In genomic region chr16:162271-162991, GRCh38 we compare ENCODE assay signal across 2 cellular contexts.
A peak's percentile ranks its signal among the peaks of the same experiment; 100 is the strongest.
TF ChIP-seq lines count a peak whose summit lies in the region.

No MANE protein-coding gene starts in this region.

TF ChIP-seq in HEK293, 187 proteins besides CTCF, POLR2A, EP300 and RAD21:
- TF ChIP-seq ZNF274 (IDR thresholded peaks at IDR 0.05; ENCODE audit: low read length) (no peak), ZNF274 (tag by site-specific recombination; IDR thresholded peaks at IDR 0.05; ENCODE audit: borderline replicate concordance) (no peak), PRDM10 (tag by site-specific recombination; IDR thresholded peaks at IDR 0.05) (no peak), IKZF3 (tag by site-specific recombination; IDR thresholded peaks at IDR 0.05) (no peak), ZNF548 (tag by site-specific recombination; IDR thresholded peaks at IDR 0.05) (no peak), ZNF140 (tag by site-specific recombination; IDR thresholded peaks at IDR 0.05) (peak; percentile 62; the same call in 1 of the 2 replicates)
TF ChIP-seq in HEK293: peak in this region for 1.

TF ChIP-seq in SK-N-SH, 30 proteins besides CTCF, POLR2A, EP300 and RAD21:
- TF ChIP-seq CHD2 (IDR thresholded peaks at IDR 0.05; ENCODE audit: low read length, partially characterized antibody) (no peak), NFIC (IDR thresholded peaks at IDR 0.05; ENCODE audit: borderline replicate concordance) (no peak), FOXM1 (IDR thresholded peaks at IDR 0.05; ENCODE audit: low read depth) (no peak)
